Comparison of ENCODE assay signal across 8 cellular contexts in the genomic region with DNA sequence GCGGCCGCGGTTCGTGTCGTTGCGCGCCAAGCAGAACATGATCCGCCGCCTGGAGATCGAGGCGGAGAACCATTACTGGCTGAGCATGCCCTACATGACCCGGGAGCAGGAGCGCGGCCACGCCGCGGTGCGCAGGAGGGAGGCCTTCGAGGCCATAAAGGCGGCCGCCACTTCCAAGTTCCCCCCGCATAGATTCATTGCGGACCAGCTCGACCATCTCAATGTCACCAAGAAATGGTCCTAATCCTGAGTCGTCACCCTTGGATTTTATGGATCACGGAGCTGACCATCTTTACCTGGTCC. TPM values are rescaled to one million over a fixed set of nuclear protein-coding genes. Genes with fewer than 3 reads are reported as not detected.
DNase-seq lines count a peak whose midpoint lies in the region; ATAC-seq lines count a peak whose summit lies in the region.

No MANE protein-coding gene starts in this region.

- peak overlapping the region; percentile 73 to 92 (median 79) for H3K4me3 ChIP-seq in skin epidermis

- DNase-seq in Right ventricle myocardium inferior (ENCODE audit: missing footprints), result no peak
- no peak for DNase-seq in cardiac septum (ENCODE audit: low spot score)
- peak; percentile 41 for DNase-seq in activated CD4-positive, alpha-beta T cell treated with anti-CD3 and anti-CD28 coated beads, Interleukin-2, amount 50 U/mL, for 1 hour
- DNase-seq in left cardiac atrium, result no peak
- DNase-seq in SHP77 (lab: John Stamatoyannopoulos, UW), result no peak
- DNase-seq in kidney tubule cell (ENCODE audit: low spot score), result no peak

- ATAC-seq in Right ventricle myocardium inferior (peak; percentile 49), HG03039 (IDR thresholded peaks at IDR 0.05; ENCODE audit: unreplicated experiment) (peak; percentile 23), left cardiac atrium (peak; percentile 58 to 64)

- intact Hi-C loops in Right ventricle myocardium inferior (cut with DNase I) (loop anchor here (5.0 kb wide), 2 partner anchors 235 to 300 kb away; no protein-coding TSS in a partner anchor), cardiac septum (cut with DNase I) (no loop called here), left cardiac atrium (cut with DNase I) (loop anchor here in 1 of 2 donors (10.0 kb wide), 1 partner anchor 232 kb away; no protein-coding TSS in a partner anchor)

- peak overlapping the region; percentile 76 to 97 (median 93) for H3K27ac ChIP-seq in skin epidermis

RNA-seq across cellular contexts. Expression of a gene that starts 0.5 kb away (rescaled TPM):
- total RNA-seq in Right ventricle myocardium inferior (22.3 TPM), cardiac septum (20.3 TPM), left cardiac atrium (10 to 100 TPM; 18.8 to 20.1 TPM)

RNA-seq across cellular contexts. Expression of a gene that starts 0.6 kb away (rescaled TPM):
- total RNA-seq in Right ventricle myocardium inferior (0.38 TPM), cardiac septum (0.65 TPM), left cardiac atrium (1 to 10 TPM in 1 of 2 donors, under 1 TPM in 1; 0.24 to 1.1 TPM)

RNA-seq across cellular contexts. Expression of a gene that starts 37.0 kb away (rescaled TPM):
- 277 TPM for total RNA-seq in Right ventricle myocardium inferior
- 279 TPM for total RNA-seq in cardiac septum
- total RNA-seq in left cardiac atrium, result 100 to 1,000 TPM; 215 to 243 TPM
